14 cellular contexts compared by ENCODE assay signal in genomic region chr15:85541744-85542143, GRCh38.
DNase-seq lines count a peak whose midpoint lies in the region; ATAC-seq and TF ChIP-seq lines count a peak whose summit lies in the region.
"Had no signal": no experiment of that assay in that cellular context is flagged by ENCODE, and none has a peak within 500 bp of the region (broad histone marks: within the 10 kb centered on the region; RNA-seq: fewer than 3 reads in every experiment).

No MANE protein-coding gene starts in this region.

- TF ChIP-seq POLR2A in stomach (IDR thresholded peaks at IDR 0.05), result no peak

- peak overlapping the region; percentile 42 to 74 for H3K4me3 Mint-ChIP-seq in activated T-cell treated with anti-CD3 and anti-CD28 coated beads, Interleukin-2, amount 50 U/mL, for 72 hours
- H3K4me3 Mint-ChIP-seq: GM23338 had no signal

- TF ChIP-seq CTCF in left ventricle myocardium inferior (IDR thresholded peaks at IDR 0.05; ENCODE audit: borderline replicate concordance) (no peak), stomach (IDR thresholded peaks at IDR 0.05) (no peak)

- H3K4me3 ChIP-seq in left ventricle myocardium inferior (no peak overlapping the region), right cardiac atrium (ENCODE audit: low read length) (no peak overlapping the region), stomach (no peak overlapping the region)
- H3K4me3 ChIP-seq: GM23338, ovary, SK-N-MC had no signal

- no peaks in the 10 kb centered on the region for H3K9me3 ChIP-seq in left ventricle myocardium inferior (replicated peaks)
- no peaks in the 10 kb centered on the region for H3K9me3 ChIP-seq in right cardiac atrium (ENCODE audit: control insufficient read depth, low read length)
- no peaks in the 10 kb centered on the region for H3K9me3 ChIP-seq in stomach
- H3K9me3 ChIP-seq: ovary had no signal

- 81% methylated on average over 1 of the region's 1 CpG for WGBS in right cardiac atrium
- 25 to 79% (median 60%) methylated on average over 1 of the region's 1 CpG for WGBS in stomach, 5 donors

- TF ChIP-seq EP300 in stomach (IDR thresholded peaks at IDR 0.05), result no peak

- no peaks in the 10 kb centered on the region for H3K27me3 ChIP-seq in left ventricle myocardium inferior (ENCODE audit: low read depth)
- no peaks in the 10 kb centered on the region for H3K27me3 ChIP-seq in right cardiac atrium (ENCODE audit: control insufficient read depth, insufficient read depth)
- no peaks in the 10 kb centered on the region for H3K27me3 ChIP-seq in stomach
- H3K27me3 ChIP-seq: ovary had no signal

- H3K4me1 Mint-ChIP-seq in activated T-cell treated with anti-CD3 and anti-CD28 coated beads, Interleukin-2, amount 50 U/mL, for 72 hours (ENCODE audit: low read depth), result peaks cover 78% of the 10 kb centered on the region

- H3K36me3 ChIP-seq in left ventricle myocardium inferior, result no peaks in the 10 kb centered on the region
- H3K36me3 ChIP-seq in stomach, result no peaks in the 10 kb centered on the region
- H3K36me3 ChIP-seq: ovary had no signal

- intact Hi-C loops in left ventricle myocardium inferior (cut with micrococcal nuclease), result no loop called here
- intact Hi-C loops in right cardiac atrium (cut with DNase I), result no loop called here
- intact Hi-C loops in stomach (cut with DNase I; ENCODE audit: low total_unique reads), result no loop called here

- H3K9me3 Mint-ChIP-seq in activated T-cell treated with anti-CD3 and anti-CD28 coated beads, Interleukin-2, amount 50 U/mL, for 72 hours, result no peaks in the 10 kb centered on the region
- H3K9me3 Mint-ChIP-seq: GM23338 had no signal

- H3K27ac Mint-ChIP-seq in activated T-cell treated with anti-CD3 and anti-CD28 coated beads, Interleukin-2, amount 50 U/mL, for 72 hours, result peak overlapping the region; percentile 94
- H3K27ac Mint-ChIP-seq: GM23338 had no signal

- H3K36me3 Mint-ChIP-seq in activated T-cell treated with anti-CD3 and anti-CD28 coated beads, Interleukin-2, amount 50 U/mL, for 72 hours (ENCODE audit: insufficient read depth in 2 of 2), result peaks cover 2 to 3% of the 10 kb centered on the region in 2 donors

- H3K27ac ChIP-seq in left ventricle myocardium inferior (replicated peaks), result peak overlapping the region; percentile 43
- H3K27ac ChIP-seq in right cardiac atrium (ENCODE audit: low read length), result no peak overlapping the region
- H3K27ac ChIP-seq in stomach, result peak overlapping the region in 3 of 5 donors; percentile 74 to 84 (median 81)
- H3K27ac ChIP-seq: ovary, SK-N-MC had no signal

- H3K4me1 ChIP-seq in left ventricle myocardium inferior (peaks cover 79% of the 10 kb centered on the region), right cardiac atrium (ENCODE audit: control insufficient read depth, insufficient read depth, low read length) (peaks cover 10% of the 10 kb centered on the region), stomach (peaks cover 33 to 65% (median 50%) of the 10 kb centered on the region in 4 donors)

- H3K27me3 Mint-ChIP-seq in activated T-cell treated with anti-CD3 and anti-CD28 coated beads, Interleukin-2, amount 50 U/mL, for 72 hours (ENCODE audit: low read depth), result no peaks in the 10 kb centered on the region

- no peak for DNase-seq in left ventricle myocardium inferior
- DNase-seq in right cardiac atrium, result no peak
- peak; percentile 38 to 52 for DNase-seq in activated T-cell treated with anti-CD3 and anti-CD28 coated beads, Interleukin-2, amount 50 U/mL, for 72 hours
- DNase-seq in stomach, result no peak
- DNase-seq in NCI-H128 (lab: John Stamatoyannopoulos, UW; ENCODE audit: unreplicated experiment), result no peak
- no peak for DNase-seq in activated CD8-positive, alpha-beta memory T cell treated with anti-CD3 and anti-CD28 coated beads for 24 hours
- DNase-seq: amniotic stem cell, COR-L47, Kasumi-1, ovary had no signal

- ATAC-seq in right cardiac atrium, result no peak
- ATAC-seq in HG02973 (IDR thresholded peaks at IDR 0.05; ENCODE audit: unreplicated experiment), result peak; percentile 67
- ATAC-seq in activated T-cell treated with anti-CD3 and anti-CD28 coated beads, Interleukin-2, amount 50 U/mL, for 72 hours (replicated peaks in 1 of 2), result peak; percentile 82 to 83
- ATAC-seq in GM21723 (IDR thresholded peaks at IDR 0.05; ENCODE audit: unreplicated experiment), result no peak
- ATAC-seq: GM23338 had no signal

Comparison
In these comparisons a context has a peak if more than half of its experiments do, and no peak if none do; other contexts are left out.
1. DNase-seq: peak in activated T-cell treated with anti-CD3 and anti-CD28 coated beads, Interleukin-2, amount 50 U/mL, for 72 hours (2 of 2); none in left ventricle myocardium inferior (single experiment), right cardiac atrium (0 of 3), stomach (single experiment), NCI-H128 (single experiment) and activated CD8-positive, alpha-beta memory T cell treated with anti-CD3 and anti-CD28 coated beads for 24 hours (single experiment).
2. ATAC-seq: peak in HG02973 (single experiment) and activated T-cell treated with anti-CD3 and anti-CD28 coated beads, Interleukin-2, amount 50 U/mL, for 72 hours (2 of 2); none in right cardiac atrium (0 of 2) and GM21723 (single experiment).